ENCODE assay signal across 11 cellular contexts in the genomic region with DNA sequence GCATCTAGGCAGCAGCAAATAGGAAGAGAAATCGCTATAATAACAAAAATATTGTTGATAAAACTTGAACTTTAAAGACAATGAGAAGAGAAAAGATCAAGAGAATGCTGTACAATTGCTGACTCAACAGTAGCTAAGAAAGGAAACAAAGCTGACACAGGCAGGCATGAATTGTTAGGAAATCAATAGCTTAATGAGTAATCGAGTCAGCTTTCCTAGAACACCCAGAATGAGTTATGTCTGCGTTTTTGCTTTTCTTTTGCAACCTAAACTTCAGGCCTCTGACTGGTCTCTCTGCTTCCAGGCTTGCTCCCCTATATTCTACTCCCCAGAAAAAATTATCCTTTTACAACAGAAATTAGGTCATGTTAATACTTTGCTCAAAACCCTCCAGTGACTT.
DNase-seq lines count a peak whose midpoint lies in the region; ATAC-seq, FAIRE-seq and TF ChIP-seq lines count a peak whose summit lies in the region.
"Had no signal": no experiment of that assay in that cellular context is flagged by ENCODE, and none has a peak within 500 bp of the region (broad histone marks: within the 10 kb centered on the region; RNA-seq: fewer than 3 reads in every experiment).

No MANE protein-coding gene starts in this region.

- ATAC-seq in HG03039 (IDR thresholded peaks at IDR 0.05; ENCODE audit: unreplicated experiment): no peak

- peaks cover 17% of the 10 kb centered on the region for H3K4me1 ChIP-seq in mesodermal cell (ENCODE audit: control insufficient read depth, insufficient read depth, low read length, poor library complexity, severe bottlenecking)
- H3K4me1 ChIP-seq: vagina had no signal

- H3K36me3 ChIP-seq in mesodermal cell (ENCODE audit: control insufficient read depth, insufficient read depth, low read length): no peaks in the 10 kb centered on the region
- H3K36me3 ChIP-seq: vagina had no signal

- DNase-seq in AG08395 (ENCODE audit: low spot score) (peak; percentile 67), LHCN-M2 (ENCODE audit: low read depth) (peak; percentile 71), epithelial cell of esophagus (ENCODE audit: low read depth) (peak; percentile 91), frontal cortex (ENCODE audit: low spot score in 2 of 2) (no peak), iPS-NIHi7 (ENCODE audit: extremely low spot score) (no peak), SW480 (ENCODE audit: low spot score) (no peak)
- DNase-seq: activated B cell treated with CpG ODN at 0.5 μM for 24 hours, NCI-H2029 had no signal

- WGBS in mesodermal cell (ENCODE audit: insufficient coverage in 2 of 2), 2 experiments: 42 to 58% methylated on average over 2 of the region's 3 CpGs

- no peak for TF ChIP-seq CTCF in epithelial cell of esophagus (IDR thresholded peaks at IDR 0.05; ENCODE audit: insufficient read depth, low read depth, low read length, missing control alignments)

- H3K27ac ChIP-seq in mesodermal cell (ENCODE audit: low read depth, low read length, severe bottlenecking): peak overlapping the region; percentile 20
- H3K27ac ChIP-seq: vagina had no signal

- FAIRE-seq in frontal cortex (lab: Jason Lieb, UNC): no peak

- H3K4me3 ChIP-seq in epithelial cell of esophagus (ENCODE audit: low read length) (no peak overlapping the region), mesodermal cell (ENCODE audit: extremely low read depth, insufficient read depth, low read length, poor library complexity, severe bottlenecking) (no peak overlapping the region)
- H3K4me3 ChIP-seq: vagina had no signal

- no peaks in the 10 kb centered on the region for H3K9me3 ChIP-seq in mesodermal cell (ENCODE audit: control insufficient read depth, low read length)
- H3K9me3 ChIP-seq: vagina had no signal

Comparison
In these comparisons a context has a peak if more than half of its experiments do, and no peak if none do; other contexts are left out.
1. DNase-seq: peak in AG08395 (single experiment), LHCN-M2 (single experiment) and epithelial cell of esophagus (single experiment); none in frontal cortex (0 of 2), iPS-NIHi7 (single experiment) and SW480 (single experiment).